Comparison of ENCODE assay signal across 26 cellular contexts in genomic region chr2:121242175-121242875, GRCh38. TPM values are rescaled to one million over a fixed set of nuclear protein-coding genes. Genes with fewer than 3 reads are reported as not detected.
DNase-seq lines count a peak whose midpoint lies in the region; TF ChIP-seq lines count a peak whose summit lies in the region.
"Had no signal": no experiment of that assay in that cellular context is flagged by ENCODE, and none has a peak within 500 bp of the region (broad histone marks: within the 10 kb centered on the region; RNA-seq: fewer than 3 reads in every experiment).

No MANE protein-coding gene starts in this region.

- TF ChIP-seq POLR2A in thyroid gland (IDR thresholded peaks at IDR 0.05), result no peak

- H3K27ac Mint-ChIP-seq in nephron progenitor cell, result peak overlapping the region; percentile 72
- H3K27ac Mint-ChIP-seq: CD8-positive, alpha-beta T cell; GM23338 had no signal

- CTCF ChIA-PET in RWPE1 (lab: Yijun Ruan, JAX), result interaction anchor here (0.6 kb wide), 1 partner anchor 9 kb away, joined by 6 read pairs; no protein-coding TSS in a partner anchor

- H3K4me3 Mint-ChIP-seq in nephron progenitor cell, result no peak overlapping the region
- H3K4me3 Mint-ChIP-seq: CD8-positive, alpha-beta T cell; GM23338 had no signal

- WGBS in thyroid gland, 2 donors, result 47 to 49% methylated on average over 15 to 16 of the region's 16 CpGs

- H3K9me3 Mint-ChIP-seq in nephron progenitor cell, result no peaks in the 10 kb centered on the region
- H3K9me3 Mint-ChIP-seq: CD8-positive, alpha-beta T cell; GM23338 had no signal

- POLR2A ChIA-PET in RWPE1 (lab: Yijun Ruan, JAX; ENCODE audit: low non-redundant PET), result no interaction called here

- H3K27me3 ChIP-seq in thyroid gland, result no peaks in the 10 kb centered on the region

- H3K9me3 ChIP-seq in thyroid gland, result no peaks in the 10 kb centered on the region
- H3K9me3 ChIP-seq: HAP-1 had no signal

- H3K36me3 Mint-ChIP-seq in nephron progenitor cell (ENCODE audit: low read depth), result no peaks in the 10 kb centered on the region
- H3K36me3 Mint-ChIP-seq: CD8-positive, alpha-beta T cell had no signal

- peaks cover 63 to 78% of the 10 kb centered on the region in 2 donors for H3K36me3 ChIP-seq in thyroid gland
- H3K36me3 ChIP-seq: HAP-1 had no signal

- H3K4me1 Mint-ChIP-seq in nephron progenitor cell, result peaks cover 13% of the 10 kb centered on the region
- H3K4me1 Mint-ChIP-seq: GM23338 had no signal

- H3K27ac ChIP-seq in RWPE1 (peak overlapping the region; percentile 29), thyroid gland (peak overlapping the region; percentile 63 to 81 (median 68))
- H3K27ac ChIP-seq: 22Rv1, HL-60 had no signal

- no peak overlapping the region for H3K4me3 ChIP-seq in thyroid gland (replicated peaks in 1 of 3)
- H3K4me3 ChIP-seq: GM23338, HAP-1, K562 had no signal

- TF ChIP-seq CTCF in RWPE1 (conservative IDR thresholded peaks at IDR 0.05; ENCODE audit: low read depth), result no peak
- TF ChIP-seq CTCF in nephron progenitor cell (IDR thresholded peaks at IDR 0.05), result no peak
- no peak for TF ChIP-seq CTCF in thyroid gland (IDR thresholded peaks at IDR 0.05)

- DNase-seq in NCI-H2171 treated with DMSO at 0.1 percent for 48 hours (lab: John Stamatoyannopoulos, UW), result peak; percentile 3
- DNase-seq in NCI-H2171 (lab: John Stamatoyannopoulos, UW), result no peak
- DNase-seq in RWPE1 (ENCODE audit: low spot score), result no peak
- no peak for DNase-seq in nephron progenitor cell
- peak; percentile 72 for DNase-seq in thyroid gland
- no peak for DNase-seq in AG20443 (ENCODE audit: low spot score)
- no peak for DNase-seq in NCI-H1694 treated with DMSO at 0.1 percent for 48 hours (lab: John Stamatoyannopoulos, UW)
- DNase-seq in cortex of kidney (lab: John Stamatoyannopoulos, UW), result no peak
- DNase-seq: ACHN; Calu3; CD8-positive, alpha-beta T cell; DMS153; GDM1; MM.1S; NCI-H1092; NCI-H1436; NCI-H1930; NCI-H226; NCI-H774; Right ventricle myocardium superior had no signal

- intact Hi-C loops in thyroid gland (cut with DNase I), result no loop called here

- peaks cover 38% of the 10 kb centered on the region for H3K27me3 Mint-ChIP-seq in nephron progenitor cell (ENCODE audit: low read depth, poor library complexity)

- peaks cover 20 to 30% of the 10 kb centered on the region in 2 donors for H3K4me1 ChIP-seq in thyroid gland
- H3K4me1 ChIP-seq: HAP-1 had no signal

RNA-seq across cellular contexts. Expression of gene TFCP2L1, which starts 42.7 kb away (rescaled TPM):
- total RNA-seq in thyroid gland, result 100 to 1,000 TPM in 3 of 4 donors, 10 to 100 TPM in 1; 97.4 to 188 (median 146) TPM
- total RNA-seq: HepG2 had no signal

Comparison
In these comparisons a context has a peak if more than half of its experiments do, and no peak if none do; other contexts are left out.
1. DNase-seq: peak in NCI-H2171 treated with DMSO at 0.1 percent for 48 hours (single experiment) and thyroid gland (2 of 2); none in NCI-H2171 (single experiment), RWPE1 (single experiment), nephron progenitor cell (single experiment), AG20443 (single experiment), NCI-H1694 treated with DMSO at 0.1 percent for 48 hours (single experiment) and cortex of kidney (single experiment).